Comparison of ENCODE assay signal across 16 cellular contexts in the genomic region with DNA sequence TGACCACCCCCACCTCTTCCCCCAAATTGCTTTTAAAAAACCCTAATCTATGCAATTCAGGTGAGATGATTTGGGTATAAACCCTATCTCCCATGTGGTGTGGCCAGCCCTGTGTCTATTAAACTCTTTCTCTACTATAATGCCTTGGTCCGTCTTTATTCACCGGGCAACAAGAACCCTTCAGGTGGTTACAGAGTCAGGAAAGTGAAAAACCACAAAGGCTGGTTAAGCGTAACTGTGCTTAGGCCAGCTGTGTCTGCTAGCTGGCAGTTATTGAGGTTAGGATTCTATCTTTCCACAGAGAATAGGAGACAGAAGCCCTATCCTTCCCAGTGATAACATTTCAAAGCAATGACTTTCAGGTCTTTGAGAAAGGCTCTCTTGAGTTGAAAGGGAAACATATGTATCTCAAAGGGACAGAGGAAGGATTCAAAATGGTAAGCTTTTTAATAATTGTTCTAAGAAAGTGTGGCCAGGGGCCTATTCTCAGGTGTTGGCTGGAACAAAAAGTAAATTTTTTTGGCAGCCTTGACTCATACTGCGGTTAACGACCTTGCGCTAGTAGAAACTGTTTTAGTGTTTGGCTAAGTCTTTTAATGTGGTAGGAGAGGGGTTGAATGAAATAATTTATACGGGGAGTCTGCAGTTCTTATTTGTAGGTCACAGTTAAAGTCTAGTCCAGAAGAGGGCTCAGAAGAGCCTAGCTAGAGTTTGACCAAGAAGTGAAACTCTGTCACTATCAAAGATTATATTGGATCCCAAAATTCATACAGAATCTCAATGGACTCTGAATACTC.
DNase-seq lines count a peak whose midpoint lies in the region; ATAC-seq and TF ChIP-seq lines count a peak whose summit lies in the region.
"Had no signal": no experiment of that assay in that cellular context is flagged by ENCODE, and none has a peak within 500 bp of the region (broad histone marks: within the 10 kb centered on the region; RNA-seq: fewer than 3 reads in every experiment).

No MANE protein-coding gene starts in this region.

- H3K56ac ChIP-seq in mesendoderm (ENCODE audit: low read length) = peak overlapping the region; percentile 76

- H3K4ac ChIP-seq in mesendoderm (ENCODE audit: low read depth, low read length) = peak overlapping the region; percentile 70

- H3K9ac ChIP-seq in HUES64 (ENCODE audit: low read depth, low read length) (no peak overlapping the region), MM.1S (ENCODE audit: low read length) (0 out of 2 replicates have a peak overlapping the region, but pooled peaks have one; percentile 8), mesendoderm (ENCODE audit: low read length) (peak overlapping the region; percentile 60)

- H4K5ac ChIP-seq in mesendoderm (ENCODE audit: low read length) = no peak overlapping the region

- H3K4me3 ChIP-seq in HUES64 (ENCODE audit: low read length) (no peak overlapping the region), MM.1S (ENCODE audit: low read length) (peak overlapping the region; percentile 23; the same call in 1 of the 2 replicates), mesendoderm (ENCODE audit: low read length) (no peak overlapping the region), esophagus squamous epithelium (no peak overlapping the region)
- H3K4me3 ChIP-seq: GM12878 had no signal

- H3K4me1 ChIP-seq in HUES64 (ENCODE audit: insufficient read depth, low read length) (no peaks in the 10 kb centered on the region; the same call in 1 of the 2 replicates), MM.1S (ENCODE audit: low read length) (peaks cover 14% of the 10 kb centered on the region), mesendoderm (ENCODE audit: control insufficient read depth, low read depth, low read length) (peaks cover 1% of the 10 kb centered on the region), esophagus squamous epithelium (no peaks in the 10 kb centered on the region)

- H2BK5ac ChIP-seq in mesendoderm (ENCODE audit: low read length) = peak overlapping the region; percentile 90

- peak overlapping the region; percentile 61 for H2BK120ac ChIP-seq in mesendoderm (ENCODE audit: low read depth, low read length)

- no peaks in the 10 kb centered on the region for H3K27me3 ChIP-seq in HUES64 (ENCODE audit: insufficient read depth, low read length)
- peaks cover 18% of the 10 kb centered on the region; the same call in 1 of the 2 replicates for H3K27me3 ChIP-seq in MM.1S (replicated peaks; ENCODE audit: insufficient read depth, low read length)
- H3K27me3 ChIP-seq in mesendoderm (ENCODE audit: insufficient read depth, low read length, poor library complexity) = no peaks in the 10 kb centered on the region
- H3K27me3 ChIP-seq in esophagus squamous epithelium = peaks cover 0 to 4% (median 0%) of the 10 kb centered on the region in 4 donors

- no peak overlapping the region for H2AFZ ChIP-seq in MM.1S (ENCODE audit: low read length)

- TF ChIP-seq CTCF in MM.1S (IDR thresholded peaks at IDR 0.05; ENCODE audit: low read length) (peak; percentile 25; the same call in 1 of the 2 replicates), esophagus squamous epithelium (IDR thresholded peaks at IDR 0.05) (no peak)

- peaks cover 25% of the 10 kb centered on the region for H3K9me3 Mint-ChIP-seq in activated naive CD8-positive, alpha-beta T cell treated with anti-CD3 and anti-CD28 coated beads, Interleukin-2, amount 50 U/mL, for 24 hours
- peaks cover 7% of the 10 kb centered on the region for H3K9me3 Mint-ChIP-seq in activated naive CD8-positive, alpha-beta T cell treated with anti-CD3 and anti-CD28 coated beads for 36 hours

- H3F3A ChIP-seq in MM.1S (ENCODE audit: insufficient read depth, low read length) = peaks cover 18% of the 10 kb centered on the region

- H3K9me2 ChIP-seq in MM.1S (replicated peaks; ENCODE audit: insufficient read depth, low read length) = no peaks in the 10 kb centered on the region

- no peak for TF ChIP-seq POLR2A in esophagus squamous epithelium (IDR thresholded peaks at IDR 0.05)

- 91% methylated on average over 7 of the region's 7 CpGs for WGBS in HUES64
- no CpG with 5 or more reads among the region's 7 CpGs for WGBS in mesendoderm (ENCODE audit: extremely low coverage, insufficient coverage, low lambda C conversion rate)
- 86 to 87% methylated on average over 7 of the region's 7 CpGs for WGBS in esophagus squamous epithelium, 2 donors

- H2BK15ac ChIP-seq in mesendoderm (replicated peaks; ENCODE audit: low read depth) = no peak overlapping the region

- no peaks in the 10 kb centered on the region for H3K36me3 Mint-ChIP-seq in activated naive CD8-positive, alpha-beta T cell treated with anti-CD3 and anti-CD28 coated beads, Interleukin-2, amount 50 U/mL, for 24 hours (ENCODE audit: low read depth)
- H3K36me3 Mint-ChIP-seq in activated naive CD8-positive, alpha-beta T cell treated with anti-CD3 and anti-CD28 coated beads for 36 hours = no peaks in the 10 kb centered on the region
- H3K36me3 Mint-ChIP-seq: CD4-positive, CD25-positive, alpha-beta regulatory T cell had no signal

- peak; percentile 15 for ATAC-seq in activated naive CD8-positive, alpha-beta T cell treated with anti-CD3 and anti-CD28 coated beads, Interleukin-2, amount 50 U/mL, for 24 hours
- ATAC-seq in GM18502 (IDR thresholded peaks at IDR 0.05; ENCODE audit: poor library complexity, unreplicated experiment) (no peak), HG03439 (IDR thresholded peaks at IDR 0.05; ENCODE audit: unreplicated experiment) (no peak)
- ATAC-seq: GM12878 had no signal

- H3K4me2 ChIP-seq in MM.1S (ENCODE audit: low read depth, low read length) = peak overlapping the region; percentile 66
- no peak overlapping the region for H3K4me2 ChIP-seq in mesendoderm (ENCODE audit: low read length)

- DNase-seq in activated naive CD8-positive, alpha-beta T cell treated with anti-CD3 and anti-CD28 coated beads, Interleukin-2, amount 50 U/mL, for 24 hours = no peak
- no peak for DNase-seq in activated naive CD8-positive, alpha-beta T cell treated with anti-CD3 and anti-CD28 coated beads for 36 hours
- DNase-seq in MM.1S (peak; percentile 92), mesendoderm (peak; percentile 56), esophagus squamous epithelium (lab: John Stamatoyannopoulos, UW) (no peak)
- DNase-seq: Calu3; CD4-positive, CD25-positive, alpha-beta regulatory T cell; DMS 273 treated with DMSO at 0.1 percent for 48 hours; IMR-90; KG1 had no signal

- no peak overlapping the region for H3K27ac Mint-ChIP-seq in activated naive CD8-positive, alpha-beta T cell treated with anti-CD3 and anti-CD28 coated beads, Interleukin-2, amount 50 U/mL, for 24 hours
- H3K27ac Mint-ChIP-seq in activated naive CD8-positive, alpha-beta T cell treated with anti-CD3 and anti-CD28 coated beads for 36 hours = no peak overlapping the region
- H3K27ac Mint-ChIP-seq: CD4-positive, CD25-positive, alpha-beta regulatory T cell had no signal

- no peaks in the 10 kb centered on the region for H3K79me2 ChIP-seq in MM.1S (ENCODE audit: low read length)
- no peaks in the 10 kb centered on the region for H3K79me2 ChIP-seq in mesendoderm (ENCODE audit: control insufficient read depth, insufficient read depth, low read length)

- H3K27me3 Mint-ChIP-seq in activated naive CD8-positive, alpha-beta T cell treated with anti-CD3 and anti-CD28 coated beads, Interleukin-2, amount 50 U/mL, for 24 hours = no peaks in the 10 kb centered on the region
- no peaks in the 10 kb centered on the region for H3K27me3 Mint-ChIP-seq in activated naive CD8-positive, alpha-beta T cell treated with anti-CD3 and anti-CD28 coated beads for 36 hours
- H3K27me3 Mint-ChIP-seq: CD4-positive, CD25-positive, alpha-beta regulatory T cell had no signal

- intact Hi-C loops in esophagus squamous epithelium (cut with DNase I) = no loop called here

- no peaks in the 10 kb centered on the region for H3K79me1 ChIP-seq in mesendoderm (ENCODE audit: low read length)

- H3K36me3 ChIP-seq in HUES64 (ENCODE audit: insufficient read depth, low read length) = no peaks in the 10 kb centered on the region
- H3K36me3 ChIP-seq in MM.1S (replicated peaks; ENCODE audit: insufficient read depth, low read length) = no peaks in the 10 kb centered on the region
- no peaks in the 10 kb centered on the region for H3K36me3 ChIP-seq in mesendoderm (ENCODE audit: control insufficient read depth, insufficient read depth, low read length)
- H3K36me3 ChIP-seq in esophagus squamous epithelium = no peaks in the 10 kb centered on the region

- H3K18ac ChIP-seq in mesendoderm (ENCODE audit: low read length) = peak overlapping the region; percentile 80

- H3K27ac ChIP-seq in HUES64 (ENCODE audit: low read depth, low read length) = 0 out of 2 replicates have a peak overlapping the region, but pooled peaks have one; percentile 4
- peak overlapping the region; percentile 80 for H3K27ac ChIP-seq in MM.1S (ENCODE audit: low read length)
- H3K27ac ChIP-seq in mesendoderm (ENCODE audit: low read depth, low read length) = peak overlapping the region; percentile 31
- H3K27ac ChIP-seq in esophagus squamous epithelium = no peak overlapping the region
- H3K27ac ChIP-seq: 22Rv1, HL-60 had no signal

- H3K9me3 ChIP-seq in HUES64 (ENCODE audit: insufficient read depth, low read depth, low read length) = peaks cover 42% of the 10 kb centered on the region
- no peaks in the 10 kb centered on the region for H3K9me3 ChIP-seq in MM.1S (replicated peaks; ENCODE audit: insufficient read depth, low read length)
- H3K9me3 ChIP-seq in esophagus squamous epithelium = no peaks in the 10 kb centered on the region

- no peak overlapping the region for H3K4me3 Mint-ChIP-seq in activated naive CD8-positive, alpha-beta T cell treated with anti-CD3 and anti-CD28 coated beads, Interleukin-2, amount 50 U/mL, for 24 hours
- H3K4me3 Mint-ChIP-seq in activated naive CD8-positive, alpha-beta T cell treated with anti-CD3 and anti-CD28 coated beads for 36 hours = no peak overlapping the region
- H3K4me3 Mint-ChIP-seq: CD4-positive, CD25-positive, alpha-beta regulatory T cell had no signal

- H4K20me1 ChIP-seq in MM.1S (ENCODE audit: insufficient read depth, low read length) = no peaks in the 10 kb centered on the region

- H3K23ac ChIP-seq in mesendoderm (ENCODE audit: low read length) = no peak overlapping the region

- no peak overlapping the region for H2AK5ac ChIP-seq in mesendoderm (ENCODE audit: low read length)

- H4K8ac ChIP-seq in mesendoderm (ENCODE audit: low read depth, low read length) = peak overlapping the region; percentile 28

- peaks cover 2% of the 10 kb centered on the region for H3K4me1 Mint-ChIP-seq in activated naive CD8-positive, alpha-beta T cell treated with anti-CD3 and anti-CD28 coated beads, Interleukin-2, amount 50 U/mL, for 24 hours
- no peaks in the 10 kb centered on the region for H3K4me1 Mint-ChIP-seq in activated naive CD8-positive, alpha-beta T cell treated with anti-CD3 and anti-CD28 coated beads for 36 hours
- H3K4me1 Mint-ChIP-seq: CD4-positive, CD25-positive, alpha-beta regulatory T cell had no signal

Comparison
In these comparisons a context has a peak if more than half of its experiments do, and no peak if none do; other contexts are left out.
1. DNase-seq: peak in MM.1S (single experiment) and mesendoderm (single experiment); none in activated naive CD8-positive, alpha-beta T cell treated with anti-CD3 and anti-CD28 coated beads, Interleukin-2, amount 50 U/mL, for 24 hours (single experiment), activated naive CD8-positive, alpha-beta T cell treated with anti-CD3 and anti-CD28 coated beads for 36 hours (single experiment) and esophagus squamous epithelium (single experiment).
2. H3K27ac ChIP-seq: peak in HUES64 (single experiment), MM.1S (single experiment) and mesendoderm (single experiment); none in esophagus squamous epithelium (0 of 4).